9 cellular contexts compared by ENCODE assay signal in the genomic region with DNA sequence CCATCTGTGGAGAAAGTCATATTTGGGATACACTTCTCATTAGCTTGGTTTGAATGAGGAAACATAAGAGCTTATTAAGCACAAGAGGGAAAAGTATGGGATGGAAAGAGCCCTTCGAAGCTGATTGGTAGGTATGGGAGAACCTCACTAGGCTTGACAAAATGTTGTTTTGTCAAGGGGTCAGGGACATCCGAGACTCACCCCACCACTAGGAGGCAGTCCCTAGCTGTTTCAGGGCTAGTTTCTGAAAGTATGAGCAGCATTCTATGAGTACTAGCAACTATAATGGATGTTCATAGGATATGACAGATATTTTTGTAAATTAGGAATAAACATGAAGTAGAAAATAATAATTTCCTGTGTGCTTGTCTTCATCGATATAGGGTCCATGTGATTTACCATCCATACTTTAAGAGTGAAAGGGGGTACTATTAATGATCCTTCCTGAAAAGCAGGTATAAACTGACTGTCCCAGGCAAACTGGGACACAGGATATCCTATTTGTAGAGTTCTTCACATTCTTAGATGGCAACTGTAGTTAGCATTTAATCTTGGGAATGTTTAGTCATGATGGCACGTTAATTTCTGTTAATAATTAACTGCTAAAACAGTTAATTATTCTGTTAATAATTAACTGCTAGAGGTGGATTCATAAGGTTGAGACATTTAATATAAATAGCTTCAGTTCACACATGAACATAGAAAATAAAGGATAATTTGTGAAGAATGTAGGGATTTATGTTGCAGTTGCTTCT. TPM values are rescaled to one million over a fixed set of nuclear protein-coding genes. Genes with fewer than 3 reads are reported as not detected.
A peak's percentile ranks its signal among the peaks of the same experiment; 100 is the strongest.
DNase-seq lines count a peak whose midpoint lies in the region; ATAC-seq, FAIRE-seq and TF ChIP-seq lines count a peak whose summit lies in the region.
"Had no signal": no experiment of that assay in that cellular context is flagged by ENCODE, and none has a peak within 500 bp of the region (broad histone marks: within the 10 kb centered on the region; RNA-seq: fewer than 3 reads in every experiment).

No MANE protein-coding gene starts in this region.

- H3F3A ChIP-seq in DOHH2 (ENCODE audit: control insufficient read depth, insufficient read depth): no peaks in the 10 kb centered on the region
- H3F3A ChIP-seq in SK-N-SH (replicated peaks; ENCODE audit: insufficient read depth): no peaks in the 10 kb centered on the region

- TF ChIP-seq CTCF in DOHH2 (IDR thresholded peaks at IDR 0.05; ENCODE audit: low read depth, low read length, poor library complexity, severe bottlenecking) (peak; percentile 69), SK-N-SH (IDR thresholded peaks at IDR 0.05) (peak; percentile 28; the same call in 1 of the 2 replicates), keratinocyte (optimal IDR thresholded peaks at IDR 0.05 in 1 of 3, IDR thresholded peaks at IDR 0.05 in 1 of 3, conservative IDR thresholded peaks at IDR 0.05 in 1 of 3; ENCODE audit: extremely low read depth in 1 of 3, insufficient read depth in 2 of 3, low read length in 3 of 3) (peak; percentile 73 to 86 (median 78))

- H3K27me3 ChIP-seq in DOHH2 (ENCODE audit: control insufficient read depth, low read length) (no peaks in the 10 kb centered on the region), H7 (ENCODE audit: control insufficient read depth, insufficient read depth, low read length) (no peaks in the 10 kb centered on the region), SK-N-SH (ENCODE audit: insufficient read depth) (no peaks in the 10 kb centered on the region), keratinocyte (ENCODE audit: control insufficient read depth, extremely low read depth, insufficient read depth, low read length) (no peaks in the 10 kb centered on the region)

- DNase-seq in H7 (peak; percentile 66), SK-N-SH (peak; percentile 10), keratinocyte (ENCODE audit: low read depth, low spot score) (no peak), C1 segment of cervical spinal cord (lab: John Stamatoyannopoulos, UW) (no peak), hypothalamus (lab: John Stamatoyannopoulos, UW) (no peak), GF-D8 (lab: John Stamatoyannopoulos, UW) (no peak)
- no peak for DNase-seq in naive thymus-derived CD8-positive, alpha-beta T cell
- DNase-seq: activated B cell treated with CpG ODN at 0.5 μM for 24 hours had no signal

- H2AFZ ChIP-seq in SK-N-SH (ENCODE audit: low read depth): no peak overlapping the region
- H2AFZ ChIP-seq in keratinocyte (ENCODE audit: control insufficient read depth, low read length): no peak overlapping the region

- peaks cover 0 to 4% (median 0%) of the 10 kb centered on the region in 9 donors for H3K9me3 Mint-ChIP-seq in naive thymus-derived CD8-positive, alpha-beta T cell
- H3K9me3 Mint-ChIP-seq: activated B cell treated with CpG ODN at 0.5 μM for 24 hours had no signal

- H3K27ac ChIP-seq in DOHH2 (ENCODE audit: low read depth, low read length) (no peak overlapping the region), SK-N-SH (ENCODE audit: low read depth in 2 of 2, low read length in 1 of 2) (no peak overlapping the region), keratinocyte (ENCODE audit: control insufficient read depth, insufficient read depth, low read length) (no peak overlapping the region)

- H3K9me3 ChIP-seq in DOHH2 (ENCODE audit: control insufficient read depth, insufficient read depth, low read length): no peaks in the 10 kb centered on the region
- no peaks in the 10 kb centered on the region for H3K9me3 ChIP-seq in SK-N-SH
- no peaks in the 10 kb centered on the region for H3K9me3 ChIP-seq in keratinocyte (ENCODE audit: control insufficient read depth, low read depth, low read length)

- CTCF ChIA-PET in SK-N-SH (lab: Yijun Ruan, JAX): interaction anchor here (0.8 to 1.6 kb wide), 5 partner anchors 13 to 465 kb away, joined by 3 to 4 read pairs (median 3); no protein-coding TSS in a partner anchor

- H3K4me2 ChIP-seq in DOHH2 (ENCODE audit: low read length) (no peak overlapping the region), SK-N-SH (no peak overlapping the region), keratinocyte (ENCODE audit: control insufficient read depth, extremely low read depth, insufficient read depth, low read depth, low read length) (no peak overlapping the region)

- H3K9me2 ChIP-seq in DOHH2 (replicated peaks; ENCODE audit: control insufficient read depth, low read length) (no peaks in the 10 kb centered on the region), SK-N-SH (no peaks in the 10 kb centered on the region)

- peaks cover 10 to 26% (median 21%) of the 10 kb centered on the region in 5 donors for H3K27me3 Mint-ChIP-seq in naive thymus-derived CD8-positive, alpha-beta T cell

- FAIRE-seq in keratinocyte (lab: Jason Lieb, UNC): peak; percentile 84

- H3K36me3 ChIP-seq in DOHH2 (ENCODE audit: control insufficient read depth, low read length): no peaks in the 10 kb centered on the region
- no peaks in the 10 kb centered on the region for H3K36me3 ChIP-seq in H7 (replicated peaks; ENCODE audit: control insufficient read depth, insufficient read depth, low read length)
- no peaks in the 10 kb centered on the region for H3K36me3 ChIP-seq in SK-N-SH (replicated peaks in 1 of 2; ENCODE audit: control insufficient read depth in 1 of 2, insufficient read depth in 2 of 2, low read length in 1 of 2)
- H3K36me3 ChIP-seq in keratinocyte (ENCODE audit: control insufficient read depth in 2 of 2, extremely low read depth in 1 of 2, insufficient read depth in 2 of 2, low read length in 2 of 2): no peaks in the 10 kb centered on the region

- TF ChIP-seq EP300 in SK-N-SH (IDR thresholded peaks at IDR 0.05; ENCODE audit: borderline replicate concordance in 1 of 2, low read depth in 1 of 2, low read length in 1 of 2): no peak

- no peak overlapping the region for H3K27ac Mint-ChIP-seq in naive thymus-derived CD8-positive, alpha-beta T cell
- H3K27ac Mint-ChIP-seq: activated B cell treated with CpG ODN at 0.5 μM for 24 hours had no signal

- no peak overlapping the region for H3K4me3 ChIP-seq in DOHH2 (ENCODE audit: low read length)
- no peak overlapping the region for H3K4me3 ChIP-seq in H7 (ENCODE audit: insufficient read depth, low read depth, low read length)
- no peak overlapping the region for H3K4me3 ChIP-seq in SK-N-SH (ENCODE audit: low read depth in 2 of 2, low read length in 1 of 2)
- no peak overlapping the region for H3K4me3 ChIP-seq in keratinocyte (ENCODE audit: control insufficient read depth in 2 of 3, extremely low read depth in 1 of 3, insufficient read depth in 2 of 3, low read depth in 1 of 3, low read length in 3 of 3)

- TF ChIP-seq RAD21 in SK-N-SH (IDR thresholded peaks at IDR 0.05; ENCODE audit: low read length): no peak; the same call in 1 of the 2 replicates

- no peaks in the 10 kb centered on the region for H3K36me3 Mint-ChIP-seq in naive thymus-derived CD8-positive, alpha-beta T cell

- POLR2A ChIA-PET in SK-N-SH (lab: Yijun Ruan, JAX): no interaction called here
- POLR2A ChIA-PET in naive thymus-derived CD8-positive, alpha-beta T cell (lab: Charles Lee): no interaction called here

- H4K20me1 ChIP-seq in DOHH2 (ENCODE audit: control insufficient read depth, insufficient read depth, low read depth, low read length): no peaks in the 10 kb centered on the region
- H4K20me1 ChIP-seq in SK-N-SH (ENCODE audit: insufficient read depth): no peaks in the 10 kb centered on the region
- H4K20me1 ChIP-seq in keratinocyte (ENCODE audit: control insufficient read depth, extremely low read depth, insufficient read depth, low read length): no peaks in the 10 kb centered on the region

- no peaks in the 10 kb centered on the region for H3K4me1 Mint-ChIP-seq in naive thymus-derived CD8-positive, alpha-beta T cell
- H3K4me1 Mint-ChIP-seq: activated B cell treated with CpG ODN at 0.5 μM for 24 hours had no signal

- no peaks in the 10 kb centered on the region for H3K9me1 ChIP-seq in keratinocyte (ENCODE audit: control insufficient read depth, extremely low read depth, insufficient read depth, low read length)

- H3K9ac ChIP-seq in SK-N-SH (no peak overlapping the region), keratinocyte (ENCODE audit: control insufficient read depth, extremely low read depth, insufficient read depth, low read length) (no peak overlapping the region)

- dilution Hi-C loops in keratinocyte (cut with MboI; ENCODE audit: extremely low pct_ligation_motif_present, low sequenced_read_pairs): no loop called here

- ATAC-seq in naive thymus-derived CD8-positive, alpha-beta T cell: no peak

- no peaks in the 10 kb centered on the region for H3K79me2 ChIP-seq in DOHH2 (ENCODE audit: control insufficient read depth, low read length)
- no peaks in the 10 kb centered on the region for H3K79me2 ChIP-seq in SK-N-SH (ENCODE audit: insufficient read depth)
- no peaks in the 10 kb centered on the region for H3K79me2 ChIP-seq in keratinocyte (ENCODE audit: control insufficient read depth, insufficient read depth, low read length)

- 42% methylated on average over 4 of the region's 4 CpGs for WGBS in SK-N-SH (ENCODE audit: low lambda C conversion rate)

- H3K4me3 Mint-ChIP-seq in naive thymus-derived CD8-positive, alpha-beta T cell: no peak overlapping the region
- H3K4me3 Mint-ChIP-seq: activated B cell treated with CpG ODN at 0.5 μM for 24 hours had no signal

- H3K4me1 ChIP-seq in DOHH2 (ENCODE audit: control insufficient read depth, low read length) (no peaks in the 10 kb centered on the region), SK-N-SH (ENCODE audit: control insufficient read depth in 1 of 2, insufficient read depth in 2 of 2, low read depth in 1 of 2, low read length in 1 of 2) (no peaks in the 10 kb centered on the region), keratinocyte (ENCODE audit: control insufficient read depth, extremely low read depth, insufficient read depth, low read length) (no peaks in the 10 kb centered on the region)

TF ChIP-seq in SK-N-SH, 30 proteins besides CTCF, POLR2A, EP300 and RAD21 (continues in another document):
- TF ChIP-seq SMC3 (IDR thresholded peaks at IDR 0.05; ENCODE audit: low read depth, low read length): 0 out of 2 replicates have a peak, but pooled peaks have one; percentile 17

RNA-seq across cellular contexts. Expression of gene OTX1, which starts 28.4 kb away (rescaled TPM):
- 0.03 and 0.26 TPM in 2 replicates for total RNA-seq in H7 (2014; rRNA removed; shearing (Covaris generic))
- polyA plus RNA-seq in SK-N-SH (2012; rRNA removed): 0.15 and 0.20 TPM in 2 replicates
- 0.12 and 0.13 TPM in 2 replicates for polyA plus RNA-seq in SK-N-SH (2012; cell fraction: cytosol; rRNA removed)
- polyA plus RNA-seq in SK-N-SH (2012; cell fraction: nucleus; rRNA removed): 0.86 and 0.95 TPM in 2 replicates
- polyA plus RNA-seq in keratinocyte: 0.22 to 0.54 TPM (median 0.28 TPM) in 3 replicates
- 0.55 TPM for polyA plus RNA-seq in keratinocyte (2011; ENCODE audit: low read depth)
- polyA plus RNA-seq in keratinocyte (2011; cell fraction: cytosol; rRNA removed): 0.26 and 0.35 TPM in 2 replicates
- polyA plus RNA-seq in keratinocyte (2011; cell fraction: nucleus; rRNA removed): 2.1 and 3.3 TPM in 2 replicates
- 2.6 and 3.1 TPM in 2 replicates for polyA plus RNA-seq in keratinocyte (2012; ENCODE audit: low replicate concordance)
- polyA minus RNA-seq in keratinocyte: 0.10 to 1.0 TPM (median 0.20 TPM) in 3 replicates
- polyA minus RNA-seq in keratinocyte (2011; cell fraction: cytosol; rRNA and poly(A)+ RNA removed): 1.2 TPM
- polyA minus RNA-seq in keratinocyte (2011; cell fraction: nucleus; rRNA and poly(A)+ RNA removed): 2.5 and 3.1 TPM in 2 replicates
- total RNA-seq in naive thymus-derived CD8-positive, alpha-beta T cell: not detected
- polyA plus RNA-seq in naive thymus-derived CD8-positive, alpha-beta T cell: not detected
- total RNA-seq: activated B cell treated with CpG ODN at 0.5 μM for 24 hours had no signal

Comparison
In these comparisons a context has a peak if more than half of its experiments do, and no peak if none do; other contexts are left out.
1. CTCF ChIP-seq: peak in every context shown above with its lines; median percentile 78 in keratinocyte; 69 in DOHH2; 28 in SK-N-SH.
2. DNase-seq: peak in H7 (single experiment) and SK-N-SH (single experiment); none in keratinocyte (single experiment), naive thymus-derived CD8-positive, alpha-beta T cell (0 of 10), C1 segment of cervical spinal cord (0 of 14), hypothalamus (0 of 51) and GF-D8 (single experiment).